In the genomic region with DNA sequence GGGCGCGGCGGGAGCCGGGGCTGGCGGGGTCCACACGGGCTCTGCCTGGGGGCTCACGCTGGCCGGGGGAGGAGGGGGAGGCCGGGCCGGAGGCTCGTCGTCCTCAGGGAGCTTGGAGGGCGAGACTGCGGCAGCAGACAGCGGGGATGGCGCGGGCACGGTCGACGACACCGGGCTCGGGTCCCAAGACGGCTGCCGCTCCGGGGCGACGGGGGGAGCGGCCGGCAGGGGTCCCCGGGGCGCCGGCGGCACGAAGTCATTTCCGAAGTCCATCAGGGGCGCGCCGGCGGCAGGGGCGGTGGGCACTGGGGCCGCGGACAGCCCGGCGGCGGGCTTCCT, we compare ENCODE assay signal across 8 cellular contexts. TPM values are rescaled to one million over a fixed set of nuclear protein-coding genes. Genes with fewer than 3 reads are reported as not detected.
A peak's percentile ranks its signal among the peaks of the same experiment; 100 is the strongest.
DNase-seq lines count a peak whose midpoint lies in the region; ATAC-seq and TF ChIP-seq lines count a peak whose summit lies in the region.

No MANE protein-coding gene starts in this region.

- DNase-seq in activated CD4-positive, alpha-beta T cell treated with anti-CD3 and anti-CD28 coated beads, Interleukin-2, amount 10 ng/mL, durations not matched to agents 24 days and 14 days: no peak
- DNase-seq in activated CD4-positive, alpha-beta T cell treated with anti-CD3 and anti-CD28 coated beads, Interleukin-2, amount 50 U/mL, for 48 hours: no peak
- DNase-seq in OCI-LY7 (ENCODE audit: low spot score): no peak
- no peak for DNase-seq in epithelial cell of esophagus (ENCODE audit: low read depth)
- DNase-seq in ovary: no peak
- no peak for DNase-seq in KG1 (lab: John Stamatoyannopoulos, UW)
- DNase-seq in NCI-H82 treated with DMSO at 0.1 percent for 48 hours (lab: John Stamatoyannopoulos, UW; ENCODE audit: unreplicated experiment): no peak

- no peak for ATAC-seq in GM21367 (IDR thresholded peaks at IDR 0.05; ENCODE audit: unreplicated experiment)

- no TSS peak for BruUV-seq in OCI-LY7 (replicated peaks; lab: Mats Ljungman, UMichigan)

- peaks cover 17% of the 10 kb centered on the region for H4K20me1 ChIP-seq in OCI-LY7 (ENCODE audit: insufficient read depth, low read length)

- H3K4me3 ChIP-seq in OCI-LY7 (ENCODE audit: low read depth, low read length, poor library complexity, severe bottlenecking) (peak overlapping the region; percentile 75), epithelial cell of esophagus (ENCODE audit: low read length) (peak overlapping the region; percentile 66), ovary (peak overlapping the region; percentile 84)

- H3K27ac ChIP-seq in OCI-LY7 (ENCODE audit: low read depth, low read length, poor library complexity, severe bottlenecking) (peak overlapping the region; percentile 89), ovary (peak overlapping the region; percentile 92 to 99)

- intact Hi-C loops in activated CD4-positive, alpha-beta T cell treated with anti-CD3 and anti-CD28 coated beads, Interleukin-2, amount 10 ng/mL, durations not matched to agents 24 days and 14 days (cut with micrococcal nuclease): loop anchor here (1.0 to 5.0 kb wide), 12 partner anchors 17 to 1263 kb away; a partner anchor contains a TSS
- intact Hi-C loops in OCI-LY7 (cut with micrococcal nuclease; ENCODE audit: unreplicated experiment) (loop anchor here (1.0 kb wide), 3 partner anchors 24 to 119 kb away; no protein-coding TSS in a partner anchor), ovary (cut with DNase I) (loop anchor here in 3 of 4 donors (5.0 to 10.0 kb wide), 3 partner anchors 53 to 118 kb away; no protein-coding TSS in a partner anchor)

- H3K9me3 ChIP-seq in OCI-LY7 (ENCODE audit: low read length) (no peaks in the 10 kb centered on the region), ovary (no peaks in the 10 kb centered on the region)

- CTCF ChIA-PET in OCI-LY7 (lab: Charles Lee; ENCODE audit: unreplicated experiment): interaction anchor here (0.7 to 1.5 kb wide), 3 partner anchors 9 to 127 kb away, joined by 3 to 7 read pairs (median 3); no protein-coding TSS in a partner anchor

- H3K4me2 ChIP-seq in OCI-LY7 (ENCODE audit: low read length): peak overlapping the region; percentile 100

- peaks cover 72% of the 10 kb centered on the region for H3K79me2 ChIP-seq in OCI-LY7 (ENCODE audit: insufficient read depth, low read depth, low read length)

- H3K27me3 ChIP-seq in ovary: no peaks in the 10 kb centered on the region

- no peak for TF ChIP-seq CTCF in OCI-LY7 (conservative IDR thresholded peaks at IDR 0.05; ENCODE audit: low read length)
- TF ChIP-seq CTCF in epithelial cell of esophagus (IDR thresholded peaks at IDR 0.05; ENCODE audit: insufficient read depth, low read depth, low read length, missing control alignments): no peak
- TF ChIP-seq CTCF in ovary (IDR thresholded peaks at IDR 0.05): no peak

- POLR2A ChIA-PET in OCI-LY7 (lab: Charles Lee): interaction anchor here (0.6 to 3.3 kb wide), 13 partner anchors 9 to 120 kb away, joined by 3 to 16 read pairs (median 4); no protein-coding TSS in a partner anchor

- H3K4me3 Mint-ChIP-seq in activated CD4-positive, alpha-beta T cell treated with anti-CD3 and anti-CD28 coated beads, Interleukin-2, amount 10 ng/mL, durations not matched to agents 24 days and 14 days: peak overlapping the region; percentile 97

- H3K27ac Mint-ChIP-seq in activated CD4-positive, alpha-beta T cell treated with anti-CD3 and anti-CD28 coated beads, Interleukin-2, amount 10 ng/mL, durations not matched to agents 24 days and 14 days: peak overlapping the region; percentile 97

- no peak for TF ChIP-seq POLR2A in ovary (IDR thresholded peaks at IDR 0.05)

- H3K4me1 Mint-ChIP-seq in activated CD4-positive, alpha-beta T cell treated with anti-CD3 and anti-CD28 coated beads, Interleukin-2, amount 10 ng/mL, durations not matched to agents 24 days and 14 days: peaks cover 49% of the 10 kb centered on the region

- H3K4me1 ChIP-seq in OCI-LY7 (ENCODE audit: insufficient read depth, low read length, poor library complexity, severe bottlenecking): peaks cover 53% of the 10 kb centered on the region
- H3K4me1 ChIP-seq in ovary (ENCODE audit: insufficient read depth): peaks cover 6% of the 10 kb centered on the region

- no peaks in the 10 kb centered on the region for H3K9me2 ChIP-seq in OCI-LY7 (ENCODE audit: insufficient read depth, low read length)

- peaks cover 7% of the 10 kb centered on the region; the same call in 1 of the 2 replicates for H3K36me3 ChIP-seq in OCI-LY7 (ENCODE audit: insufficient read depth, low read length)
- no peaks in the 10 kb centered on the region for H3K36me3 ChIP-seq in ovary

- peak overlapping the region; percentile 30; the same call in 1 of the 2 replicates for H2AFZ ChIP-seq in OCI-LY7 (ENCODE audit: low read length)

- no peaks in the 10 kb centered on the region for H3K9me3 Mint-ChIP-seq in activated CD4-positive, alpha-beta T cell treated with anti-CD3 and anti-CD28 coated beads, Interleukin-2, amount 10 ng/mL, durations not matched to agents 24 days and 14 days

- TF ChIP-seq EP300 in ovary (IDR thresholded peaks at IDR 0.05): no peak

- H3K36me3 Mint-ChIP-seq in activated CD4-positive, alpha-beta T cell treated with anti-CD3 and anti-CD28 coated beads, Interleukin-2, amount 10 ng/mL, durations not matched to agents 24 days and 14 days (ENCODE audit: low read depth): peaks cover 10% of the 10 kb centered on the region

- 0 to 1% (median 0%) methylated on average over 11 to 45 of the region's 45 CpGs for WGBS in ovary, 3 donors

- no peaks in the 10 kb centered on the region for H3K27me3 Mint-ChIP-seq in activated CD4-positive, alpha-beta T cell treated with anti-CD3 and anti-CD28 coated beads, Interleukin-2, amount 10 ng/mL, durations not matched to agents 24 days and 14 days

RNA-seq across cellular contexts. Expression of a gene that starts 0.5 kb away (rescaled TPM):
- 86.9 and 90.1 TPM in 2 replicates for total RNA-seq in activated CD4-positive, alpha-beta T cell treated with anti-CD3 and anti-CD28 coated beads, Interleukin-2, amount 10 ng/mL, durations not matched to agents 24 days and 14 days
- 27.5 and 36.5 TPM in 2 replicates for total RNA-seq in OCI-LY7 (2014; rRNA removed; shearing (Covaris generic))
- 74.1 and 75.2 TPM in 2 replicates for total RNA-seq in OCI-LY7 (2022)
- total RNA-seq in ovary: 100 to 1,000 TPM; 118 to 275 (median 200) TPM
- polyA plus RNA-seq in ovary: 100 to 1,000 TPM; 110 to 334 TPM
